10 cellular contexts compared by ENCODE assay signal in genomic region chr19:35141627-35142401, GRCh38. TPM values are rescaled to one million over a fixed set of nuclear protein-coding genes. Genes with fewer than 3 reads are reported as not detected.
DNase-seq lines count a peak whose midpoint lies in the region; ATAC-seq and TF ChIP-seq lines count a peak whose summit lies in the region.
"Had no signal": no experiment of that assay in that cellular context is flagged by ENCODE, and none has a peak within 500 bp of the region (broad histone marks: within the 10 kb centered on the region; RNA-seq: fewer than 3 reads in every experiment).

No MANE protein-coding gene starts in this region.

- H3K9ac ChIP-seq in endodermal cell (ENCODE audit: extremely low read depth, low read length, poor library complexity, severe bottlenecking) = no peak overlapping the region

- no peaks in the 10 kb centered on the region for H3K9me2 ChIP-seq in OCI-LY7 (ENCODE audit: insufficient read depth, low read length)

- DNase-seq in NCI-H1417 (lab: John Stamatoyannopoulos, UW) (peak in 2 of 3 experiments; percentile 39 to 42), NCI-H1417 treated with DMSO at 0.1 percent for 48 hours (lab: John Stamatoyannopoulos, UW) (no peak), OCI-LY7 (ENCODE audit: low spot score) (peak; percentile 45), endodermal cell (peak; percentile 65), pons (ENCODE audit: low spot score) (no peak), NCI-H774 (lab: John Stamatoyannopoulos, UW) (no peak)
- no peak for DNase-seq in stimulated activated naive B cell treated with anti-CD40 and anti-IgM and Interleukin-4, amounts not matched to agents 10 μg/mL and 1 μg/mL and 100 μg/mL, for 72 hours
- DNase-seq: NCI-H1092 had no signal

- ATAC-seq in stimulated activated naive B cell treated with anti-CD40 and anti-IgM and Interleukin-4, amounts not matched to agents 10 μg/mL and 1 μg/mL and 100 μg/mL, for 72 hours (replicated peaks) = peak; percentile 38 to 42
- ATAC-seq in GM21423 (IDR thresholded peaks at IDR 0.05; ENCODE audit: unreplicated experiment) = no peak

- H4K20me1 ChIP-seq in OCI-LY7 (ENCODE audit: insufficient read depth, low read length) = no peaks in the 10 kb centered on the region

- peak overlapping the region; percentile 64 for H2AFZ ChIP-seq in OCI-LY7 (ENCODE audit: low read length)

- peak overlapping the region; percentile 47 for H3K4me3 Mint-ChIP-seq in endodermal cell
- peak overlapping the region; percentile 81 to 82 for H3K4me3 Mint-ChIP-seq in stimulated activated naive B cell treated with anti-CD40 and anti-IgM and Interleukin-4, amounts not matched to agents 10 μg/mL and 1 μg/mL and 100 μg/mL, for 72 hours

- 25 to 40% methylated on average over 14 to 23 of the region's 23 CpGs for WGBS in endodermal cell (ENCODE audit: insufficient coverage in 1 of 2, insufficient read length in 1 of 2), 2 experiments

- no peaks in the 10 kb centered on the region for H3K79me2 ChIP-seq in OCI-LY7 (ENCODE audit: insufficient read depth, low read depth, low read length)

- no peaks in the 10 kb centered on the region for H3K36me3 Mint-ChIP-seq in endodermal cell (ENCODE audit: low read depth)
- H3K36me3 Mint-ChIP-seq in stimulated activated naive B cell treated with anti-CD40 and anti-IgM and Interleukin-4, amounts not matched to agents 10 μg/mL and 1 μg/mL and 100 μg/mL, for 72 hours = no peaks in the 10 kb centered on the region

- H3K27ac ChIP-seq in OCI-LY7 (ENCODE audit: low read depth, low read length, poor library complexity, severe bottlenecking) = peak overlapping the region; percentile 44
- no peak overlapping the region for H3K27ac ChIP-seq in endodermal cell (ENCODE audit: low read depth, low read length)

- H3K36me3 ChIP-seq in OCI-LY7 (ENCODE audit: insufficient read depth, low read length) (no peaks in the 10 kb centered on the region), endodermal cell (ENCODE audit: control insufficient read depth, insufficient read depth, low read length) (no peaks in the 10 kb centered on the region)

- H3K4me2 ChIP-seq in OCI-LY7 (ENCODE audit: low read length) = peak overlapping the region; percentile 95

- no peak overlapping the region for H3K27ac Mint-ChIP-seq in endodermal cell
- H3K27ac Mint-ChIP-seq in stimulated activated naive B cell treated with anti-CD40 and anti-IgM and Interleukin-4, amounts not matched to agents 10 μg/mL and 1 μg/mL and 100 μg/mL, for 72 hours = peak overlapping the region; percentile 80

- peak; percentile 48; the same call in 1 of the 2 replicates for TF ChIP-seq CTCF in OCI-LY7 (conservative IDR thresholded peaks at IDR 0.05; ENCODE audit: low read length)
- TF ChIP-seq CTCF in endodermal cell (conservative IDR thresholded peaks at IDR 0.05) = no peak

- intact Hi-C loops in OCI-LY7 (cut with micrococcal nuclease; ENCODE audit: unreplicated experiment) = loop anchor here (1.0 to 10.0 kb wide), 5 partner anchors 75 to 323 kb away; partner anchors contain the start of gene USF2

- H3K27me3 Mint-ChIP-seq in endodermal cell (ENCODE audit: insufficient read depth) = peaks cover 42% of the 10 kb centered on the region
- peaks cover 15 to 24% of the 10 kb centered on the region in 2 donors for H3K27me3 Mint-ChIP-seq in stimulated activated naive B cell treated with anti-CD40 and anti-IgM and Interleukin-4, amounts not matched to agents 10 μg/mL and 1 μg/mL and 100 μg/mL, for 72 hours

- peaks cover 11% of the 10 kb centered on the region for H3K4me1 Mint-ChIP-seq in endodermal cell
- H3K4me1 Mint-ChIP-seq in stimulated activated naive B cell treated with anti-CD40 and anti-IgM and Interleukin-4, amounts not matched to agents 10 μg/mL and 1 μg/mL and 100 μg/mL, for 72 hours = peaks cover 33 to 51% of the 10 kb centered on the region in 2 donors

- CTCF ChIA-PET in OCI-LY7 (lab: Charles Lee; ENCODE audit: unreplicated experiment) = interaction anchor here (0.5 to 1.7 kb wide), 16 partner anchors 9 to 143 kb away, joined by 3 to 20 read pairs (median 4); partner anchors contain the start of gene FXYD5

- H3K27me3 ChIP-seq in endodermal cell (ENCODE audit: control insufficient read depth, insufficient read depth, low read length, poor library complexity, severe bottlenecking) = peaks cover 53% of the 10 kb centered on the region

- BruUV-seq in OCI-LY7 (replicated peaks; lab: Mats Ljungman, UMichigan) = no TSS peak

- H3K4me3 ChIP-seq in OCI-LY7 (ENCODE audit: low read depth, low read length, poor library complexity, severe bottlenecking) (peak overlapping the region; percentile 67), endodermal cell (ENCODE audit: low read length) (peak overlapping the region; percentile 73)

- H3K9me3 Mint-ChIP-seq in endodermal cell = no peaks in the 10 kb centered on the region
- no peaks in the 10 kb centered on the region for H3K9me3 Mint-ChIP-seq in stimulated activated naive B cell treated with anti-CD40 and anti-IgM and Interleukin-4, amounts not matched to agents 10 μg/mL and 1 μg/mL and 100 μg/mL, for 72 hours

- POLR2A ChIA-PET in OCI-LY7 (lab: Charles Lee) = interaction anchor here (0.6 to 3.5 kb wide), 19 partner anchors 13 to 702 kb away, joined by 3 to 25 read pairs (median 4); partner anchors contain the start of gene FXYD5

- H3K9me3 ChIP-seq in OCI-LY7 (ENCODE audit: low read length) (no peaks in the 10 kb centered on the region), endodermal cell (ENCODE audit: control insufficient read depth, low read length) (no peaks in the 10 kb centered on the region)

- H3K4me1 ChIP-seq in OCI-LY7 (ENCODE audit: insufficient read depth, low read length, poor library complexity, severe bottlenecking) (peaks cover 43% of the 10 kb centered on the region), endodermal cell (ENCODE audit: control insufficient read depth, insufficient read depth, low read length) (no peaks in the 10 kb centered on the region)

RNA-seq across cellular contexts. Expression of gene FXYD7, which starts 1.2 kb away (rescaled TPM):
- 0.50 and 1.2 TPM in 2 replicates for total RNA-seq in OCI-LY7 (2014; rRNA removed; shearing (Covaris generic))
- 6.1 and 6.3 TPM in 2 replicates for total RNA-seq in OCI-LY7 (2022)
- 1 to 10 TPM in 1 of 2 donors, not detected in 1; 1.1 TPM for total RNA-seq in endodermal cell
- polyA plus RNA-seq in endodermal cell (2013, experiment 1 of 2) = 8.2 TPM
- 5.4 TPM for polyA plus RNA-seq in endodermal cell (2013, experiment 2 of 2)
- total RNA-seq: epithelial cell of proximal tubule had no signal

RNA-seq across cellular contexts. Expression of gene FXYD1, which starts 3.2 kb away (rescaled TPM):
- 0.57 and 1.8 TPM in 2 replicates for total RNA-seq in OCI-LY7 (2014; rRNA removed; shearing (Covaris generic))
- total RNA-seq in OCI-LY7 (2022) (5.5 and 11.5 TPM in 2 replicates), endodermal cell (under 1 TPM in 1 of 2 donors, not detected in 1; 0.75 TPM)
- polyA plus RNA-seq in endodermal cell (2013, experiment 1 of 2) = 2.1 TPM
- polyA plus RNA-seq in endodermal cell (2013, experiment 2 of 2) = 5.6 TPM
- total RNA-seq: epithelial cell of proximal tubule had no signal

RNA-seq across cellular contexts. Expression of gene LGI4, which starts 7.0 kb away (rescaled TPM):
- total RNA-seq in OCI-LY7 (2014; rRNA removed; shearing (Covaris generic)) = 0.28 and 1.1 TPM in 2 replicates
- total RNA-seq in OCI-LY7 (2022) = 2.7 and 5.9 TPM in 2 replicates
- under 1 TPM; 0.27 to 0.37 TPM for total RNA-seq in endodermal cell
- 8.4 TPM for polyA plus RNA-seq in endodermal cell (2013, experiment 1 of 2)
- polyA plus RNA-seq in endodermal cell (2013, experiment 2 of 2) = 7.0 TPM
- total RNA-seq: epithelial cell of proximal tubule had no signal

RNA-seq across cellular contexts. Expression of gene FXYD5, which starts 12.7 kb away (rescaled TPM):
- total RNA-seq in OCI-LY7 (2014; rRNA removed; shearing (Covaris generic)) = 76.8 and 82.1 TPM in 2 replicates
- 147 and 155 TPM in 2 replicates for total RNA-seq in OCI-LY7 (2022)
- total RNA-seq in endodermal cell = 10 to 100 TPM; 24.0 to 29.6 TPM
- 36.6 TPM for polyA plus RNA-seq in endodermal cell (2013, experiment 1 of 2)
- polyA plus RNA-seq in endodermal cell (2013, experiment 2 of 2) = 27.4 TPM

RNA-seq across cellular contexts. Expression of gene FXYD3, which starts 26.2 kb away (rescaled TPM):
- 0.35 TPM in 1 of 2 replicates, not detected in the other for total RNA-seq in OCI-LY7 (2014; rRNA removed; shearing (Covaris generic))
- 0.88 TPM in 1 of 2 replicates, not detected in the other for total RNA-seq in OCI-LY7 (2022)
- total RNA-seq in endodermal cell = not detected
- not detected for polyA plus RNA-seq in endodermal cell (2013, experiment 1 of 2)
- polyA plus RNA-seq in endodermal cell (2013, experiment 2 of 2) = 0.99 TPM
- total RNA-seq: epithelial cell of proximal tubule had no signal

Comparison
In these comparisons a context has a peak if more than half of its experiments do, and no peak if none do; other contexts are left out.
1. DNase-seq: peak in NCI-H1417 (2 of 3), OCI-LY7 (single experiment) and endodermal cell (single experiment); none in NCI-H1417 treated with DMSO at 0.1 percent for 48 hours (single experiment), stimulated activated naive B cell treated with anti-CD40 and anti-IgM and Interleukin-4, amounts not matched to agents 10 μg/mL and 1 μg/mL and 100 μg/mL, for 72 hours (single experiment), pons (single experiment) and NCI-H774 (single experiment).